Comparison of ENCODE assay signal across 8 cellular contexts in genomic region chr11:61695917-61696316, GRCh38. TPM values are rescaled to one million over a fixed set of nuclear protein-coding genes. Genes with fewer than 3 reads are reported as not detected.
DNase-seq lines count a peak whose midpoint lies in the region; ATAC-seq and TF ChIP-seq lines count a peak whose summit lies in the region.

No MANE protein-coding gene starts in this region.

- CTCF ChIA-PET in activated B cell treated with CpG ODN at 0.5 μM for 24 hours (lab: Charles Lee) = no interaction called here

- POLR2A ChIA-PET in activated B cell treated with CpG ODN at 0.5 μM for 24 hours (lab: Charles Lee) = no interaction called here

- intact Hi-C loops in activated B cell treated with CpG ODN at 0.5 μM for 24 hours (cut with micrococcal nuclease) (no loop called here), left colon (cut with DNase I, micrococcal nuclease) (no loop called here)

- ATAC-seq in HG03135 (IDR thresholded peaks at IDR 0.05; ENCODE audit: unreplicated experiment) (peak; percentile 55), activated B cell treated with CpG ODN at 0.5 μM for 24 hours (ENCODE audit: low read depth) (peak; percentile 95), left colon (peak; percentile 49), HG03159 (IDR thresholded peaks at IDR 0.05; ENCODE audit: unreplicated experiment) (no peak)

- H3K27ac Mint-ChIP-seq in activated B cell treated with CpG ODN at 0.5 μM for 24 hours (no peak overlapping the region), brain (peak overlapping the region; percentile 31 to 92 (median 82))

- H3K4me1 Mint-ChIP-seq in activated B cell treated with CpG ODN at 0.5 μM for 24 hours (peaks cover 16% of the 10 kb centered on the region), brain (peaks cover 65% of the 10 kb centered on the region)

- H3K27me3 Mint-ChIP-seq in activated B cell treated with CpG ODN at 0.5 μM for 24 hours (peaks cover 8% of the 10 kb centered on the region), brain (peaks cover 3% of the 10 kb centered on the region)

- H3K36me3 Mint-ChIP-seq in activated B cell treated with CpG ODN at 0.5 μM for 24 hours (ENCODE audit: low read depth) (no peaks in the 10 kb centered on the region), brain (no peaks in the 10 kb centered on the region)

- H3K4me3 Mint-ChIP-seq in activated B cell treated with CpG ODN at 0.5 μM for 24 hours (no peak overlapping the region), brain (no peak overlapping the region)

- peak; percentile 81 for DNase-seq in EH (ENCODE audit: low read depth)
- peak; percentile 49 for DNase-seq in activated B cell treated with CpG ODN at 0.5 μM for 24 hours
- DNase-seq in left colon = peak; percentile 80 to 89
- DNase-seq in stimulated activated CD4-positive, alpha-beta T cell treated with anti-CD3 and anti-CD28 coated beads, Interleukin-4, amount 100 ng/mL, for 48 hours (ENCODE audit: low read depth in 2 of 2) = peak; percentile 90 to 91
- DNase-seq in cerebellar nuclear complex (lab: John Stamatoyannopoulos, UW) = no peak

- TF ChIP-seq CTCF in activated B cell treated with CpG ODN at 0.5 μM for 24 hours (IDR thresholded peaks at IDR 0.05) = no peak
- no peak for TF ChIP-seq CTCF in brain (conservative IDR thresholded peaks at IDR 0.05)

- H3K9me3 Mint-ChIP-seq in activated B cell treated with CpG ODN at 0.5 μM for 24 hours (no peaks in the 10 kb centered on the region), brain (peaks cover 0 to 2% (median 0%) of the 10 kb centered on the region in 5 experiments)

RNA-seq across cellular contexts. Expression of gene DAGLA, which starts 15.7 kb away (rescaled TPM):
- total RNA-seq in activated B cell treated with CpG ODN at 0.5 μM for 24 hours = not detected in 2 replicates
- polyA plus RNA-seq in brain (ENCODE audit: insufficient read depth, low read depth, low replicate concordance) = 13.4 TPM
- 10 to 100 TPM; 10.7 to 12.2 TPM for total RNA-seq in left colon

RNA-seq across cellular contexts. Expression of gene MYRF, which starts 56.5 kb away (rescaled TPM):
- 0.78 and 1.0 TPM in 2 replicates for total RNA-seq in activated B cell treated with CpG ODN at 0.5 μM for 24 hours
- polyA plus RNA-seq in brain (ENCODE audit: insufficient read depth, low read depth, low replicate concordance) = 70.8 TPM
- total RNA-seq in left colon = 10 to 100 TPM in 1 of 2 donors, 1 to 10 TPM in 1; 4.6 to 15.6 TPM

Comparison
In these comparisons a context has a peak if more than half of its experiments do, and no peak if none do; other contexts are left out.
1. DNase-seq: peak in EH (single experiment), activated B cell treated with CpG ODN at 0.5 μM for 24 hours (single experiment), left colon (2 of 2) and stimulated activated CD4-positive, alpha-beta T cell treated with anti-CD3 and anti-CD28 coated beads, Interleukin-4, amount 100 ng/mL, for 48 hours (2 of 2); none in cerebellar nuclear complex (0 of 2).
2. RNA of gene DAGLA, which starts 15.7 kb away (total RNA-seq): 10.7 to 12.2 TPM in left colon; not detected in activated B cell treated with CpG ODN at 0.5 μM for 24 hours; every median in the first group is over 10 times any median in the second.